In genomic region chr4:113952452-113953029, GRCh38 we compare ENCODE assay signal across 8 cellular contexts. TPM values are rescaled to one million over a fixed set of nuclear protein-coding genes. Genes with fewer than 3 reads are reported as not detected.
DNase-seq lines count a peak whose midpoint lies in the region; ATAC-seq and TF ChIP-seq lines count a peak whose summit lies in the region.

No MANE protein-coding gene starts in this region.

- ATAC-seq in GM19043 (IDR thresholded peaks at IDR 0.05; ENCODE audit: low read depth, unreplicated experiment), result peak; percentile 96
- peak; percentile 91 for ATAC-seq in HG03095 (IDR thresholded peaks at IDR 0.05; ENCODE audit: unreplicated experiment)

- peaks cover 0 to 45% (median 8%) of the 10 kb centered on the region in 4 donors for H3K4me1 ChIP-seq in tibial artery

- no peak overlapping the region for H3K27ac ChIP-seq in tibial artery

- no peaks in the 10 kb centered on the region for H3K36me3 ChIP-seq in tibial artery

- DNase-seq in Daoy (ENCODE audit: low read depth) (peak; percentile 39), NCI-H446 (lab: John Stamatoyannopoulos, UW) (peak; percentile 65 to 72), astrocyte of the hippocampus (ENCODE audit: low read depth, low spot score) (peak; percentile 75), islet precursor cell (peak; percentile 65), tibial artery (no peak), DMS79 (lab: John Stamatoyannopoulos, UW) (no peak)

- no peak overlapping the region for H3K4me3 ChIP-seq in tibial artery

- H3K9me3 ChIP-seq in tibial artery, result no peaks in the 10 kb centered on the region

- TF ChIP-seq CTCF in tibial artery (IDR thresholded peaks at IDR 0.05), result peak; percentile 62 to 78

- intact Hi-C loops in tibial artery (cut with DNase I; ENCODE audit: low total_unique reads), result no loop called here

- no peaks in the 10 kb centered on the region for H3K27me3 ChIP-seq in tibial artery

RNA-seq across cellular contexts. Expression of gene ARSJ, which starts 26.9 kb away (rescaled TPM):
- 11.0 and 12.2 TPM in 2 replicates for total RNA-seq in Daoy (2014; rRNA removed; shearing (Covaris generic))

Comparison
In these comparisons a context has a peak if more than half of its experiments do, and no peak if none do; other contexts are left out.
1. DNase-seq: peak in Daoy (single experiment), NCI-H446 (2 of 2), astrocyte of the hippocampus (single experiment) and islet precursor cell (single experiment); none in tibial artery (0 of 2) and DMS79 (single experiment).